2 cellular contexts compared by ENCODE assay signal in genomic region chr1:187408217-187409004, GRCh38.
TF ChIP-seq lines count a peak whose summit lies in the region.

No MANE protein-coding gene starts in this region.

TF ChIP-seq in IMR-90, 13 proteins besides CTCF, POLR2A, EP300 and RAD21:
- TF ChIP-seq CHD1 (IDR thresholded peaks at IDR 0.05; ENCODE audit: low read depth, low read length): no peak
- no peak for TF ChIP-seq RCOR1 (IDR thresholded peaks at IDR 0.05; ENCODE audit: insufficient replicate concordance, low read length)
- no peak for TF ChIP-seq BHLHE40 (IDR thresholded peaks at IDR 0.05; ENCODE audit: low read depth, low read length)
- no peak for TF ChIP-seq CEBPB (IDR thresholded peaks at IDR 0.05; ENCODE audit: low read depth, low read length)
- TF ChIP-seq RFX5 (IDR thresholded peaks at IDR 0.05; ENCODE audit: low read depth, low read length): no peak

TF ChIP-seq in H1, 55 proteins besides CTCF, POLR2A, EP300 and RAD21:
- TF ChIP-seq POLR2AphosphoS5 (IDR thresholded peaks at IDR 0.05; ENCODE audit: low read depth, low read length) (peak; percentile 62), CTBP2 (IDR thresholded peaks at IDR 0.05; ENCODE audit: borderline replicate concordance, insufficient read depth, insufficient read length, low read length) (no peak)
